In the genomic region with DNA sequence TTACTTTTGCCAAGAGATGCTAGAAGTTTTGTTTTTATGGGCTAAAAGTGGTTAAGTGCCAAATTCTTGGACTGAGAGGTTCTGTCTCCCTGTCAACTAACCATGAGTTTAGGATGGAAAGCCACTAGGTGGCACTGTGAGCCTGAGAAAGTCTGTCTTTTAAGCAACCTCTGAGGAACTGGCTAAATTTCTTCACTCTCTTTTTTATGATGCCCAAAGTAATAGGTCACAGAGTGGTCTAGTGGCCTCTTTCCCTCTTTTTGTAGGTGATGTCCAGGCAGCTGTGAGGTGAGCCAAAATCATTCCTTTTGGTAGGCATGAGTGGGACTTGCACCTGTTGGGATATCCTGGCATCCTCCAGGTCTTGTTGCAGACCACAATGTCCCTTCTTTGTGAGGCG, we compare ENCODE assay signal across 8 cellular contexts. TPM values are rescaled to one million over a fixed set of nuclear protein-coding genes. Genes with fewer than 3 reads are reported as not detected.
DNase-seq lines count a peak whose midpoint lies in the region; ATAC-seq and TF ChIP-seq lines count a peak whose summit lies in the region.

No MANE protein-coding gene starts in this region.

- H3K9ac ChIP-seq in NT2/D1 (ENCODE audit: insufficient read length, low read depth): no peak overlapping the region

- POLR2A ChIA-PET in naive thymus-derived CD4-positive, alpha-beta T cell (lab: Charles Lee): no interaction called here

- DNase-seq in GM12865 (ENCODE audit: low read depth) (peak; percentile 80), HPDE6-E6E7 (ENCODE audit: extremely low spot score) (peak; percentile 20), NT2/D1 (ENCODE audit: low read depth, low spot score) (peak; percentile 80), epithelial cell of esophagus (ENCODE audit: low read depth) (peak; percentile 78)
- peak; percentile 20 for DNase-seq in activated CD8-positive, alpha-beta memory T cell treated with anti-CD3 and anti-CD28 coated beads, Interleukin-2, amount 50 U/mL, for 24 hours (ENCODE audit: extremely low read depth)
- DNase-seq in naive thymus-derived CD4-positive, alpha-beta T cell: peak; percentile 25 to 76 (median 65)
- DNase-seq in stimulated activated naive B cell treated with anti-CD40 and anti-IgM and Interleukin-4, amounts not matched to agents 10 μg/mL and 1 μg/mL and 100 μg/mL, for 72 hours: peak; percentile 44

- peak overlapping the region in 2 of 9 donors; percentile 18 to 26 for H3K27ac Mint-ChIP-seq in naive thymus-derived CD4-positive, alpha-beta T cell
- no peak overlapping the region for H3K27ac Mint-ChIP-seq in stimulated activated naive B cell treated with anti-CD40 and anti-IgM and Interleukin-4, amounts not matched to agents 10 μg/mL and 1 μg/mL and 100 μg/mL, for 72 hours

- H3K27ac ChIP-seq in naive thymus-derived CD4-positive, alpha-beta T cell (ENCODE audit: low read depth, low read length): no peak overlapping the region

- ATAC-seq in naive thymus-derived CD4-positive, alpha-beta T cell: peak; percentile 82
- peak; percentile 84 to 90 for ATAC-seq in stimulated activated naive B cell treated with anti-CD40 and anti-IgM and Interleukin-4, amounts not matched to agents 10 μg/mL and 1 μg/mL and 100 μg/mL, for 72 hours (replicated peaks)
- no peak for ATAC-seq in HG03135 (IDR thresholded peaks at IDR 0.05; ENCODE audit: unreplicated experiment)

- no peaks in the 10 kb centered on the region for H3K27me3 ChIP-seq in NT2/D1 (ENCODE audit: insufficient read depth, insufficient read length)
- no peaks in the 10 kb centered on the region for H3K27me3 ChIP-seq in naive thymus-derived CD4-positive, alpha-beta T cell (ENCODE audit: control insufficient read depth in 2 of 2, insufficient read depth in 2 of 2, low read length in 2 of 2)

- H3K27me3 Mint-ChIP-seq in naive thymus-derived CD4-positive, alpha-beta T cell: no peaks in the 10 kb centered on the region
- H3K27me3 Mint-ChIP-seq in stimulated activated naive B cell treated with anti-CD40 and anti-IgM and Interleukin-4, amounts not matched to agents 10 μg/mL and 1 μg/mL and 100 μg/mL, for 72 hours: no peaks in the 10 kb centered on the region

- intact Hi-C loops in naive thymus-derived CD4-positive, alpha-beta T cell (cut with micrococcal nuclease): loop anchor here (1.0 to 10.0 kb wide), 9 partner anchors 84 to 906 kb away; no protein-coding TSS in a partner anchor

- H3K4me3 ChIP-seq in GM12865 (ENCODE audit: low read depth, low read length): no peak overlapping the region
- H3K4me3 ChIP-seq in NT2/D1 (ENCODE audit: insufficient read length, low read depth): no peak overlapping the region
- H3K4me3 ChIP-seq in epithelial cell of esophagus (ENCODE audit: low read length): no peak overlapping the region
- no peak overlapping the region for H3K4me3 ChIP-seq in naive thymus-derived CD4-positive, alpha-beta T cell (ENCODE audit: low read length)

- H3K9me3 Mint-ChIP-seq in naive thymus-derived CD4-positive, alpha-beta T cell: peaks cover 0 to 14% (median 5%) of the 10 kb centered on the region in 11 donors
- H3K9me3 Mint-ChIP-seq in stimulated activated naive B cell treated with anti-CD40 and anti-IgM and Interleukin-4, amounts not matched to agents 10 μg/mL and 1 μg/mL and 100 μg/mL, for 72 hours: peaks cover 4 to 7% of the 10 kb centered on the region in 2 donors

- no peaks in the 10 kb centered on the region for H3K4me1 ChIP-seq in NT2/D1 (ENCODE audit: insufficient read depth, insufficient read length)
- no peaks in the 10 kb centered on the region for H3K4me1 ChIP-seq in naive thymus-derived CD4-positive, alpha-beta T cell (ENCODE audit: control insufficient read depth in 2 of 2, insufficient read depth in 2 of 2, low read length in 2 of 2)

- peak; percentile 55 for TF ChIP-seq CTCF in GM12865 (IDR thresholded peaks at IDR 0.05; ENCODE audit: insufficient read depth, low read depth, low read length, missing control alignments)
- peak; percentile 78 for TF ChIP-seq CTCF in epithelial cell of esophagus (IDR thresholded peaks at IDR 0.05; ENCODE audit: insufficient read depth, low read depth, low read length, missing control alignments)

- H3K4me1 Mint-ChIP-seq in naive thymus-derived CD4-positive, alpha-beta T cell: peaks cover 0 to 8% (median 0%) of the 10 kb centered on the region in 7 donors
- no peaks in the 10 kb centered on the region for H3K4me1 Mint-ChIP-seq in stimulated activated naive B cell treated with anti-CD40 and anti-IgM and Interleukin-4, amounts not matched to agents 10 μg/mL and 1 μg/mL and 100 μg/mL, for 72 hours

- peaks cover 16% of the 10 kb centered on the region for H3K9me3 ChIP-seq in NT2/D1 (ENCODE audit: insufficient read depth, low read length)
- no peaks in the 10 kb centered on the region for H3K9me3 ChIP-seq in naive thymus-derived CD4-positive, alpha-beta T cell (ENCODE audit: control insufficient read depth in 2 of 3, low read length in 3 of 3)

- peaks cover 75% of the 10 kb centered on the region for H3K36me3 ChIP-seq in NT2/D1 (ENCODE audit: insufficient read depth, insufficient read length, low read length)
- peaks cover 0 to 45% (median 16%) of the 10 kb centered on the region in 3 experiments for H3K36me3 ChIP-seq in naive thymus-derived CD4-positive, alpha-beta T cell (ENCODE audit: control insufficient read depth in 2 of 3, insufficient read depth in 3 of 3, low read length in 3 of 3)

- no peak overlapping the region for H3K4me3 Mint-ChIP-seq in naive thymus-derived CD4-positive, alpha-beta T cell
- H3K4me3 Mint-ChIP-seq in stimulated activated naive B cell treated with anti-CD40 and anti-IgM and Interleukin-4, amounts not matched to agents 10 μg/mL and 1 μg/mL and 100 μg/mL, for 72 hours: no peak overlapping the region

- CTCF ChIA-PET in naive thymus-derived CD4-positive, alpha-beta T cell (lab: Charles Lee): interaction anchor here (0.6 to 7.0 kb wide), 11 partner anchors 9 to 570 kb away, joined by 3 to 164 read pairs (median 4); no protein-coding TSS in a partner anchor

- H3K36me3 Mint-ChIP-seq in naive thymus-derived CD4-positive, alpha-beta T cell: peaks cover 9 to 76% (median 48%) of the 10 kb centered on the region in 5 donors
- peaks cover 54 to 63% of the 10 kb centered on the region in 2 donors for H3K36me3 Mint-ChIP-seq in stimulated activated naive B cell treated with anti-CD40 and anti-IgM and Interleukin-4, amounts not matched to agents 10 μg/mL and 1 μg/mL and 100 μg/mL, for 72 hours

RNA-seq across cellular contexts. Expression of gene SND1, which starts 56.8 kb away (rescaled TPM):
- 100 to 1,000 TPM; 132 to 253 (median 163) TPM for total RNA-seq in naive thymus-derived CD4-positive, alpha-beta T cell
- polyA plus RNA-seq in naive thymus-derived CD4-positive, alpha-beta T cell: 10 to 100 TPM; 68.6 to 99.9 TPM

Comparison
In these comparisons a context has a peak if more than half of its experiments do, and no peak if none do; other contexts are left out.
1. DNase-seq: peak in every context shown above with its lines; median percentile 80 in GM12865; 80 in NT2/D1; 78 in epithelial cell of esophagus; 65 in naive thymus-derived CD4-positive, alpha-beta T cell; 44 in stimulated activated naive B cell treated with anti-CD40 and anti-IgM and Interleukin-4, amounts not matched to agents 10 μg/mL and 1 μg/mL and 100 μg/mL, for 72 hours; 20 in HPDE6-E6E7; 20 in activated CD8-positive, alpha-beta memory T cell treated with anti-CD3 and anti-CD28 coated beads, Interleukin-2, amount 50 U/mL, for 24 hours.